8 cellular contexts compared by ENCODE assay signal in genomic region chr3:39378092-39378491, GRCh38. TPM values are rescaled to one million over a fixed set of nuclear protein-coding genes. Genes with fewer than 3 reads are reported as not detected.
A peak's percentile ranks its signal among the peaks of the same experiment; 100 is the strongest.
DNase-seq lines count a peak whose midpoint lies in the region; ATAC-seq and TF ChIP-seq lines count a peak whose summit lies in the region.

No MANE protein-coding gene starts in this region.

- intact Hi-C loops in ascending aorta (cut with DNase I), result no loop called here

- no peak overlapping the region for H3K27ac ChIP-seq in liver (ENCODE audit: low read depth in 1 of 2, low read length in 2 of 2)
- no peak overlapping the region for H3K27ac ChIP-seq in ascending aorta

- 22% methylated on average over 4 of the region's 4 CpGs for WGBS in liver

- peak; percentile 80 for TF ChIP-seq CTCF in astrocyte of the spinal cord (IDR thresholded peaks at IDR 0.05; ENCODE audit: low read depth, low read length)
- peak; percentile 83 for TF ChIP-seq CTCF in liver (IDR thresholded peaks at IDR 0.05; ENCODE audit: low read depth, low read length, missing input control)
- no peak for TF ChIP-seq CTCF in ascending aorta (IDR thresholded peaks at IDR 0.05)

- no peaks in the 10 kb centered on the region for H3K27me3 ChIP-seq in liver (ENCODE audit: control insufficient read depth in 4 of 4, insufficient read depth in 4 of 4, low read length in 3 of 4)
- no peaks in the 10 kb centered on the region for H3K27me3 ChIP-seq in ascending aorta

- H3K27ac Mint-ChIP-seq in stimulated activated naive CD8-positive, alpha-beta T cell treated with anti-CD3 and anti-CD28 coated beads, Interleukin-15, amount 100 ng/mL, for 72 hours, result no peak overlapping the region

- peak; percentile 78 for ATAC-seq in HG02571 (IDR thresholded peaks at IDR 0.05; ENCODE audit: unreplicated experiment)
- ATAC-seq in stimulated activated naive CD8-positive, alpha-beta T cell treated with anti-CD3 and anti-CD28 coated beads, Interleukin-15, amount 100 ng/mL, for 72 hours, result peak; percentile 83

- H3K4me3 Mint-ChIP-seq in stimulated activated naive CD8-positive, alpha-beta T cell treated with anti-CD3 and anti-CD28 coated beads, Interleukin-15, amount 100 ng/mL, for 72 hours, result no peak overlapping the region

- H3K27me3 Mint-ChIP-seq in stimulated activated naive CD8-positive, alpha-beta T cell treated with anti-CD3 and anti-CD28 coated beads, Interleukin-15, amount 100 ng/mL, for 72 hours, result no peaks in the 10 kb centered on the region

- in situ Hi-C loops in astrocyte of the spinal cord (cut with HindIII; ENCODE audit: low sequenced_read_pairs), result no loop called here

- peak; percentile 27 for DNase-seq in GM03348 (ENCODE audit: low spot score)
- DNase-seq in RKO (ENCODE audit: low spot score), result peak; percentile 30
- peak; percentile 15 for DNase-seq in astrocyte of the spinal cord (ENCODE audit: low read depth, low spot score)
- DNase-seq in stimulated activated naive CD8-positive, alpha-beta T cell treated with anti-CD3 and anti-CD28 coated beads, Interleukin-15, amount 100 ng/mL, for 72 hours, result peak; percentile 35 to 56
- DNase-seq in ascending aorta (ENCODE audit: low spot score in 2 of 2), result no peak
- DNase-seq in NCI-H1436 (lab: John Stamatoyannopoulos, UW), result no peak

- peak; percentile 92 to 93 for TF ChIP-seq RAD21 in liver (IDR thresholded peaks at IDR 0.05)

- no peak overlapping the region for H3K9ac ChIP-seq in liver (ENCODE audit: low read depth in 1 of 2, low read length in 2 of 2)

- H3K4me1 Mint-ChIP-seq in stimulated activated naive CD8-positive, alpha-beta T cell treated with anti-CD3 and anti-CD28 coated beads, Interleukin-15, amount 100 ng/mL, for 72 hours, result peaks cover 6% of the 10 kb centered on the region

- H3K4me1 ChIP-seq in liver (ENCODE audit: control insufficient read depth in 4 of 4, insufficient read depth in 4 of 4, low read length in 3 of 4) (peaks cover 2 to 33% (median 22%) of the 10 kb centered on the region in 4 donors), ascending aorta (peaks cover 0 to 6% of the 10 kb centered on the region in 2 donors)

- H3K4me3 ChIP-seq in astrocyte of the spinal cord (ENCODE audit: low read depth, low read length) (no peak overlapping the region), liver (ENCODE audit: low read depth in 1 of 3, low read length in 3 of 3) (no peak overlapping the region), ascending aorta (no peak overlapping the region)

- no peaks in the 10 kb centered on the region for H3K9me3 ChIP-seq in liver (ENCODE audit: control insufficient read depth in 4 of 4, low read length in 3 of 4)
- no peaks in the 10 kb centered on the region for H3K9me3 ChIP-seq in ascending aorta

- no peaks in the 10 kb centered on the region for H3K9me3 Mint-ChIP-seq in stimulated activated naive CD8-positive, alpha-beta T cell treated with anti-CD3 and anti-CD28 coated beads, Interleukin-15, amount 100 ng/mL, for 72 hours

- no peaks in the 10 kb centered on the region for H3K36me3 ChIP-seq in liver (ENCODE audit: control insufficient read depth in 4 of 4, insufficient read depth in 3 of 4, low read depth in 1 of 4, low read length in 3 of 4)
- H3K36me3 ChIP-seq in ascending aorta, result no peaks in the 10 kb centered on the region

TF ChIP-seq in liver, 16 proteins besides CTCF, POLR2A, EP300 and RAD21:
- TF ChIP-seq ATF3 (IDR thresholded peaks at IDR 0.05) (no peak), NR2F2 (IDR thresholded peaks at IDR 0.05) (no peak), JUND (IDR thresholded peaks at IDR 0.05) (no peak), REST (IDR thresholded peaks at IDR 0.05) (no peak), FOXA2 (IDR thresholded peaks at IDR 0.05) (no peak), GABPA (IDR thresholded peaks at IDR 0.05 in 1 of 2, conservative IDR thresholded peaks at IDR 0.05 in 1 of 2) (no peak), YY1 (IDR thresholded peaks at IDR 0.05) (peak; percentile 43), FOXA1 (IDR thresholded peaks at IDR 0.05) (no peak), EGR1 (IDR thresholded peaks at IDR 0.05; ENCODE audit: low read depth in 2 of 2) (no peak), RXRA (IDR thresholded peaks at IDR 0.05) (peak; percentile 20 to 36), SP1 (IDR thresholded peaks at IDR 0.05) (no peak), HNF4G (IDR thresholded peaks at IDR 0.05) (no peak), ZBTB33 (IDR thresholded peaks at IDR 0.05) (no peak), HNF4A (conservative IDR thresholded peaks at IDR 0.05) (peak in 1 of 2 donors; percentile 18), TAF1 (conservative IDR thresholded peaks at IDR 0.05) (no peak)
- TF ChIP-seq, protein P1, sequence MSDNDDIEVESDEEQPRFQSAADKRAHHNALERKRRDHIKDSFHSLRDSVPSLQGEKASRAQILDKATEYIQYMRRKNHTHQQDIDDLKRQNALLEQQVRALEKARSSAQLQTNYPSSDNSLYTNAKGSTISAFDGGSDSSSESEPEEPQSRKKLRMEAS (IDR thresholded peaks at IDR 0.05), result no peak
TF ChIP-seq in liver: peak in this region for 3.

RNA-seq across cellular contexts. Expression of gene SLC25A38, which starts 5.1 kb away (rescaled TPM):
- total RNA-seq in liver, result 10 to 100 TPM; 19.8 to 44.4 TPM
- 10 to 100 TPM; 20.3 to 28.3 TPM for polyA plus RNA-seq in liver
- 7.0 TPM for total RNA-seq in ascending aorta

RNA-seq across cellular contexts. Expression of gene RPSA, which starts 28.4 kb away (rescaled TPM):
- total RNA-seq in liver, result 100 to 1,000 TPM; 383 to 796 TPM
- polyA plus RNA-seq in liver, result 100 to 1,000 TPM; 200 to 504 TPM
- 745 TPM for total RNA-seq in ascending aorta

RNA-seq across cellular contexts. Expression of gene CCR8, which starts 48.6 kb away (rescaled TPM):
- total RNA-seq in liver (not detected), ascending aorta (not detected)
- not detected for polyA plus RNA-seq in liver

Comparison
In these comparisons a context has a peak if more than half of its experiments do, and no peak if none do; other contexts are left out.
1. DNase-seq: peak in GM03348 (single experiment), RKO (single experiment), astrocyte of the spinal cord (single experiment) and stimulated activated naive CD8-positive, alpha-beta T cell treated with anti-CD3 and anti-CD28 coated beads, Interleukin-15, amount 100 ng/mL, for 72 hours (2 of 2); none in ascending aorta (0 of 2) and NCI-H1436 (single experiment).
2. CTCF ChIP-seq: peak in astrocyte of the spinal cord (single experiment) and liver (single experiment); none in ascending aorta (0 of 3).